In the genomic region with DNA sequence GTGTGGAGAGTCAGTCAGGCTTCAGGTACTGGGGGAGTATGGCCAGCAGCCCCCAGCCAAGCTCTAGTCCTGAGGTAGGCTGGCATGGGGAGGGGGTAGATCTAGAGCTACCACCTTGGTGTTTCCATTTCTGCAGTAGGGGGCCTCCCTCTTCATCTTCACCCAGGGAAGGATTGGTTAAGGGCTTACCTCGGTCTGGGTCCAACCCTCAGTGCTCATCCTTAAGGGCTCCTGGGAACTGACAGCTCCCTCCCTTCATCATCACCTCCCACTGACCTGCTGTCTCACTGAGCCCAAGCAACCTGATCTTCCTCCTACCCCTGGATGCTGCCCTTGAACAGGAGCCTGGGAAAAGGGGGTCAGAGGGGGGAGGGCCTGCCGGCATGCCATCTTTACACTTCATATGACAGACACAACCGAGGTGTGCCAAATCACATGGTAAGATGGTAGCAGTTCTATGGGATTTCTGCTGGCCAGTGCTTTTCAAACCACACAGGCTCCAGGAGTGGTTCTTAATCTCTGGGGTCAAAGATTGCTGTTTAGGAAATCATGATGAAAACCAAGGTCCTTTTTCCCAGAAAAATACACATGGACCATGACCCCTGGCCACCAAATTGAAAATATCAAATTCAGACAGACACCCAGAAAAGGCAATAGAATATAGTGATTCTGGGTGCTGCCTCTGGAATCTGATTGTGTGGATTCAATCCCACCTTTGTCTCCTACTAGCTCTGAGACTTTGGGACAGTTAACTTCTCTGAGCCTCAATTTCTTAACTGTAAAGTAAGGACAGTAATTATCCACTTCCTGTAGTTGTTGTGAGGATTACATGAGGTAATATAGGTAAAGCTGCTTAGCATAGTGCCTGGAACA, we compare ENCODE assay signal across 22 cellular contexts. TPM values are rescaled to one million over a fixed set of nuclear protein-coding genes. Genes with fewer than 3 reads are reported as not detected.
A peak's percentile ranks its signal among the peaks of the same experiment; 100 is the strongest.
DNase-seq lines count a peak whose midpoint lies in the region; ATAC-seq and TF ChIP-seq lines count a peak whose summit lies in the region.
"Had no signal": no experiment of that assay in that cellular context is flagged by ENCODE, and none has a peak within 500 bp of the region (broad histone marks: within the 10 kb centered on the region; RNA-seq: fewer than 3 reads in every experiment).

No MANE protein-coding gene starts in this region.

- H3K4me3 Mint-ChIP-seq in brain (peak overlapping the region in 4 of 5 experiments; percentile 22 to 97 (median 95)), memory B cell (no peak overlapping the region)

- TF ChIP-seq POLR2A in stomach (IDR thresholded peaks at IDR 0.05): no peak

- no peaks in the 10 kb centered on the region for H3K36me3 Mint-ChIP-seq in brain
- no peaks in the 10 kb centered on the region for H3K36me3 Mint-ChIP-seq in memory B cell

- intact Hi-C loops in stomach (cut with DNase I; ENCODE audit: low total_unique reads) (no loop called here), OCI-LY7 (cut with micrococcal nuclease; ENCODE audit: unreplicated experiment) (no loop called here)

- H3K9me3 ChIP-seq in HEK293 (ENCODE audit: control insufficient read depth, insufficient read depth, low read depth, low read length): no peaks in the 10 kb centered on the region
- H3K9me3 ChIP-seq in stomach: no peaks in the 10 kb centered on the region
- no peaks in the 10 kb centered on the region for H3K9me3 ChIP-seq in OCI-LY7 (ENCODE audit: low read length)
- H3K9me3 ChIP-seq: breast epithelium, lower lobe of right lung, tibial artery had no signal

- H3K36me3 ChIP-seq in HEK293 (ENCODE audit: control insufficient read depth in 2 of 2, insufficient read depth in 1 of 2, low read length in 2 of 2) (peaks cover 0 to 17% of the 10 kb centered on the region in 2 experiments; a peak in 1 of 3 replicates), stomach (no peaks in the 10 kb centered on the region), OCI-LY7 (ENCODE audit: insufficient read depth, low read length) (no peaks in the 10 kb centered on the region)
- H3K36me3 ChIP-seq: breast epithelium, lower lobe of right lung, tibial artery had no signal

- TF ChIP-seq EP300 in stomach (IDR thresholded peaks at IDR 0.05): no peak

- H3K79me2 ChIP-seq in OCI-LY7 (ENCODE audit: insufficient read depth, low read depth, low read length): no peaks in the 10 kb centered on the region

- H3K4me3 ChIP-seq in HEK293 (ENCODE audit: low read depth, low read length): no peak overlapping the region
- no peak overlapping the region for H3K4me3 ChIP-seq in stomach
- H3K4me3 ChIP-seq in OCI-LY7 (ENCODE audit: low read depth, low read length, poor library complexity, severe bottlenecking): no peak overlapping the region
- H3K4me3 ChIP-seq: breast epithelium, lower lobe of right lung, tibial artery had no signal

- no peaks in the 10 kb centered on the region for H3K27me3 ChIP-seq in stomach
- H3K27me3 ChIP-seq: breast epithelium, tibial artery had no signal

- no TSS peak for BruUV-seq in OCI-LY7 (replicated peaks; lab: Mats Ljungman, UMichigan)

- H3K4me1 ChIP-seq in HEK293 (ENCODE audit: control insufficient read depth, insufficient read depth, low read length) (peaks cover 10% of the 10 kb centered on the region), stomach (peaks cover 26 to 73% (median 50%) of the 10 kb centered on the region in 4 donors), OCI-LY7 (ENCODE audit: insufficient read depth, low read length, poor library complexity, severe bottlenecking) (peaks cover 22% of the 10 kb centered on the region)

- no peaks in the 10 kb centered on the region for H4K20me1 ChIP-seq in OCI-LY7 (ENCODE audit: insufficient read depth, low read length)

- 63 to 80% (median 73%) methylated on average over 3 of the region's 3 CpGs for WGBS in stomach, 5 donors

- H3K4me1 Mint-ChIP-seq in brain (peaks cover 64% of the 10 kb centered on the region), memory B cell (peaks cover 31% of the 10 kb centered on the region)

- TF ChIP-seq CTCF in HEK293 (tag by site-specific recombination; IDR thresholded peaks at IDR 0.05): no peak
- TF ChIP-seq CTCF in brain (conservative IDR thresholded peaks at IDR 0.05): no peak
- no peak for TF ChIP-seq CTCF in stomach (IDR thresholded peaks at IDR 0.05)
- no peak for TF ChIP-seq CTCF in OCI-LY7 (conservative IDR thresholded peaks at IDR 0.05; ENCODE audit: low read length)

- POLR2A ChIA-PET in HEK293 (lab: Yijun Ruan, JAX): interaction anchor here (0.7 kb wide), 1 partner anchor 191 kb away, joined by 4 read pairs; a partner anchor contains a TSS
- POLR2A ChIA-PET in OCI-LY7 (lab: Charles Lee): interaction anchor here (1.1 to 1.2 kb wide), 2 partner anchors 170 to 191 kb away, joined by 3 to 4 read pairs; no protein-coding TSS in a partner anchor

- CTCF ChIA-PET in HEK293 (lab: Yijun Ruan, JAX): interaction anchor here (0.6 to 2.4 kb wide), 15 partner anchors 9 to 516 kb away, joined by 3 to 21 read pairs (median 5); no protein-coding TSS in a partner anchor
- CTCF ChIA-PET in OCI-LY7 (lab: Charles Lee; ENCODE audit: unreplicated experiment): interaction anchor here (1.1 kb wide), 1 partner anchor 170 kb away, joined by 3 read pairs; no protein-coding TSS in a partner anchor

- peak overlapping the region in 3 of 5 experiments; percentile 86 to 99 (median 93) for H3K27ac Mint-ChIP-seq in brain
- H3K27ac Mint-ChIP-seq in memory B cell: peak overlapping the region; percentile 99
- H3K27ac Mint-ChIP-seq: activated naive CD8-positive, alpha-beta T cell treated with anti-CD3 and anti-CD28 coated beads, Interleukin-2, amount 50 U/mL, for 24 hours; GM23338; progenitor cell of endocrine pancreas had no signal

- DNase-seq in memory B cell (ENCODE audit: low spot score in 2 of 2) (no peak), stomach (no peak), OCI-LY7 (ENCODE audit: low spot score) (no peak)
- DNase-seq: activated CD4-positive, alpha-beta T cell treated with anti-CD3 and anti-CD28 coated beads for 4 hours; activated effector memory CD4-positive, alpha-beta T cell treated with Interleukin-2 at 50 U/mL for 16 hours; activated naive CD8-positive, alpha-beta T cell treated with anti-CD3 and anti-CD28 coated beads, Interleukin-2, amount 50 U/mL, for 24 hours; AML-193; dermis blood vessel endothelial cell; lower lobe of right lung; NCI-H187 treated with DMSO at 0.1 percent for 48 hours; NCI-H446 treated with DMSO at 0.1 percent for 48 hours; stimulated activated CD4-positive, alpha-beta T cell treated with anti-CD3 and anti-CD28 coated beads, Interleukin-12 subunit alpha, Interleukin-12 subunit beta, amount 100 ng/mL, for 4 hours; SW 1271; tibial artery had no signal

- H3K27ac ChIP-seq in HEK293 (ENCODE audit: extremely low read depth, low read depth, low read length): no peak overlapping the region
- peak overlapping the region in 4 of 5 donors; percentile 11 to 100 (median 98) for H3K27ac ChIP-seq in stomach
- H3K27ac ChIP-seq in OCI-LY7 (ENCODE audit: low read depth, low read length, poor library complexity, severe bottlenecking): no peak overlapping the region
- H3K27ac ChIP-seq: epithelial cell of prostate, lower lobe of right lung had no signal

- H3K9me3 Mint-ChIP-seq in brain (peaks cover 0 to 5% (median 0%) of the 10 kb centered on the region in 5 experiments), memory B cell (no peaks in the 10 kb centered on the region)
- H3K9me3 Mint-ChIP-seq: activated naive CD8-positive, alpha-beta T cell treated with anti-CD3 and anti-CD28 coated beads, Interleukin-2, amount 50 U/mL, for 24 hours; GM23338 had no signal

- no peak overlapping the region for H2AFZ ChIP-seq in OCI-LY7 (ENCODE audit: low read length)
- H2AFZ ChIP-seq: GM23338 had no signal

- H3K27me3 Mint-ChIP-seq in brain (peaks cover 20% of the 10 kb centered on the region), memory B cell (no peaks in the 10 kb centered on the region)

- H3K9me2 ChIP-seq in OCI-LY7 (ENCODE audit: insufficient read depth, low read length): no peaks in the 10 kb centered on the region

- ATAC-seq in memory B cell (ENCODE audit: low read depth): no peak
- ATAC-seq in HG02588 (IDR thresholded peaks at IDR 0.05; ENCODE audit: unreplicated experiment): no peak
- ATAC-seq in GM19452 (IDR thresholded peaks at IDR 0.05; ENCODE audit: unreplicated experiment): no peak
- ATAC-seq: activated naive CD8-positive, alpha-beta T cell treated with anti-CD3 and anti-CD28 coated beads, Interleukin-2, amount 50 U/mL, for 24 hours; GM23338; lower lobe of right lung had no signal

- no peak overlapping the region for H3K4me2 ChIP-seq in OCI-LY7 (ENCODE audit: low read length)

TF ChIP-seq in HEK293, 187 proteins besides CTCF, POLR2A, EP300 and RAD21:
- TF ChIP-seq ZNF24 (tag by site-specific recombination; IDR thresholded peaks at IDR 0.05) (no peak), EGR2 (tag by site-specific recombination; IDR thresholded peaks at IDR 0.05; ENCODE audit: low read depth) (peak; percentile 46; the same call in 1 of the 2 replicates)
TF ChIP-seq in HEK293: peak in this region for 1.

RNA-seq across cellular contexts. Expression of a gene that starts 3.0 kb away (rescaled TPM):
- polyA plus RNA-seq in brain (ENCODE audit: insufficient read depth, low read depth, low replicate concordance): 169 TPM
- total RNA-seq in stomach: 10 to 100 TPM in 4 of 5 donors, 1 to 10 TPM in 1; 8.4 to 63.1 (median 28.0) TPM
- polyA plus RNA-seq in stomach: 10 to 100 TPM; 11.6 to 28.0 (median 25.0) TPM
- total RNA-seq in OCI-LY7 (2014; rRNA removed; shearing (Covaris generic)): 0.73 and 0.82 TPM in 2 replicates
- 6.4 and 7.9 TPM in 2 replicates for total RNA-seq in OCI-LY7 (2022)

RNA-seq across cellular contexts. Expression of a gene that starts 30.3 kb away (rescaled TPM):
- polyA plus RNA-seq in brain (ENCODE audit: insufficient read depth, low read depth, low replicate concordance) (59.7 TPM), stomach (10 to 100 TPM in 2 of 3 donors, 1 to 10 TPM in 1; 7.0 to 21.3 (median 10.9) TPM)
- total RNA-seq in stomach (10 to 100 TPM in 2 of 5 donors, 1 to 10 TPM in 2, under 1 TPM in 1; 0.45 to 15.6 (median 9.7) TPM), OCI-LY7 (2022) (27.7 and 27.9 TPM in 2 replicates)
- 14.5 and 16.6 TPM in 2 replicates for total RNA-seq in OCI-LY7 (2014; rRNA removed; shearing (Covaris generic))

Comparison
In these comparisons a context has a peak if more than half of its experiments do, and no peak if none do; other contexts are left out.
1. H3K27ac ChIP-seq: peak in stomach (4 of 5); none in HEK293 (single experiment) and OCI-LY7 (single experiment).